Comparison of ENCODE assay signal across 1 cellular context in the genomic region with DNA sequence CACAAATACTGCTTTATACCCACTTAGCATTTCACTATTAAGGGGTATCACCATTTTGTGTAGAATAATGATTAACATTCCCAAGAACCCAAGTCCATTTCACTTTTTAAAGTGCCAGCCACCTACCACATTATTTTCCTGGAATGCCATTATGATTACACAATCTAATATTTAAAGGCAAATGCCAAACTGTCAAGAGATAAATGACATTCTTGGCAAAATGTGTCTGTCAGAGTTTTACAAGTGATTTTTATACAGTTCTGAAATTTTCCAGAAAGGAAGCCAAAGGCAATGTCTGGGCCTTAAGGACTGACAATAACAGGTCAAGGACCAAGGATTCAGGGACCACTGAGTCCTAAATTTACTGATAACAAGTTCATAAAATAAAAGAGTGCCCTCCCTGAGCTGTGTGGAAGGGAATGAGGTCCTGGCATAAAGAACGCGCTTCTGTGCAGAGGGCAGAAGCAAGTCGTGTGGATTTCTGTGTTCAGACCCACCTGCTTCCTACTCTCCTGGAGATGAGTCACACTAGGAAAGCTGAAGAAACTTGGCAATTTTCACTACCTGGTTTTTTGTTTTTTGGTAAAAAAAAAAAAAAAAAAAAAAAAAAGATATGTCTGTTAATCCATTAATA.
TF ChIP-seq lines count a peak whose summit lies in the region.

No MANE protein-coding gene starts in this region.

TF ChIP-seq in WTC11, 78 proteins besides CTCF, POLR2A, EP300 and RAD21 (continued from another document):
- TF ChIP-seq, protein P1, sequence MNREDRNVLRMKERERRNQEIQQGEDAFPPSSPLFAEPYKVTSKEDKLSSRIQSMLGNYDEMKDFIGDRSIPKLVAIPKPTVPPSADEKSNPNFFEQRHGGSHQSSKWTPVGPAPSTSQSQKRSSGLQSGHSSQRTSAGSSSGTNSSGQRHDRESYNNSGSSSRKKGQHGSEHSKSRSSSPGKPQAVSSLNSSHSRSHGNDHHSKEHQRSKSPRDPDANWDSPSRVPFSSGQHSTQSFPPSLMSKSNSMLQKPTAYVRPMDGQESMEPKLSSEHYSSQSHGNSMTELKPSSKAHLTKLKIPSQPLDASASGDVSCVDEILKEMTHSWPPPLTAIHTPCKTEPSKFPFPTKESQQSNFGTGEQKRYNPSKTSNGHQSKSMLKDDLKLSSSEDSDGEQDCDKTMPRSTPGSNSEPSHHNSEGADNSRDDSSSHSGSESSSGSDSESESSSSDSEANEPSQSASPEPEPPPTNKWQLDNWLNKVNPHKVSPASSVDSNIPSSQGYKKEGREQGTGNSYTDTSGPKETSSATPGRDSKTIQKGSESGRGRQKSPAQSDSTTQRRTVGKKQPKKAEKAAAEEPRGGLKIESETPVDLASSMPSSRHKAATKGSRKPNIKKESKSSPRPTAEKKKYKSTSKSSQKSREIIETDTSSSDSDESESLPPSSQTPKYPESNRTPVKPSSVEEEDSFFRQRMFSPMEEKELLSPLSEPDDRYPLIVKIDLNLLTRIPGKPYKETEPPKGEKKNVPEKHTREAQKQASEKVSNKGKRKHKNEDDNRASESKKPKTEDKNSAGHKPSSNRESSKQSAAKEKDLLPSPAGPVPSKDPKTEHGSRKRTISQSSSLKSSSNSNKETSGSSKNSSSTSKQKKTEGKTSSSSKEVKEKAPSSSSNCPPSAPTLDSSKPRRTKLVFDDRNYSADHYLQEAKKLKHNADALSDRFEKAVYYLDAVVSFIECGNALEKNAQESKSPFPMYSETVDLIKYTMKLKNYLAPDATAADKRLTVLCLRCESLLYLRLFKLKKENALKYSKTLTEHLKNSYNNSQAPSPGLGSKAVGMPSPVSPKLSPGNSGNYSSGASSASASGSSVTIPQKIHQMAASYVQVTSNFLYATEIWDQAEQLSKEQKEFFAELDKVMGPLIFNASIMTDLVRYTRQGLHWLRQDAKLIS (CRISPR knock-in tag; IDR thresholded peaks at IDR 0.05; ENCODE audit: borderline replicate concordance), result no peak
- TF ChIP-seq, protein P2, sequence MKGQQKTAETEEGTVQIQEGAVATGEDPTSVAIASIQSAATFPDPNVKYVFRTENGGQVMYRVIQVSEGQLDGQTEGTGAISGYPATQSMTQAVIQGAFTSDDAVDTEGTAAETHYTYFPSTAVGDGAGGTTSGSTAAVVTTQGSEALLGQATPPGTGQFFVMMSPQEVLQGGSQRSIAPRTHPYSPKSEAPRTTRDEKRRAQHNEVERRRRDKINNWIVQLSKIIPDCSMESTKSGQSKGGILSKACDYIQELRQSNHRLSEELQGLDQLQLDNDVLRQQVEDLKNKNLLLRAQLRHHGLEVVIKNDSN (CRISPR knock-in tag; IDR thresholded peaks at IDR 0.05), result no peak
- TF ChIP-seq TP53 (CRISPR knock-in tag; IDR thresholded peaks at IDR 0.05), result no peak
TF ChIP-seq in WTC11: peak in this region for 0.
